Comparison of ENCODE assay signal across 8 cellular contexts in the genomic region with DNA sequence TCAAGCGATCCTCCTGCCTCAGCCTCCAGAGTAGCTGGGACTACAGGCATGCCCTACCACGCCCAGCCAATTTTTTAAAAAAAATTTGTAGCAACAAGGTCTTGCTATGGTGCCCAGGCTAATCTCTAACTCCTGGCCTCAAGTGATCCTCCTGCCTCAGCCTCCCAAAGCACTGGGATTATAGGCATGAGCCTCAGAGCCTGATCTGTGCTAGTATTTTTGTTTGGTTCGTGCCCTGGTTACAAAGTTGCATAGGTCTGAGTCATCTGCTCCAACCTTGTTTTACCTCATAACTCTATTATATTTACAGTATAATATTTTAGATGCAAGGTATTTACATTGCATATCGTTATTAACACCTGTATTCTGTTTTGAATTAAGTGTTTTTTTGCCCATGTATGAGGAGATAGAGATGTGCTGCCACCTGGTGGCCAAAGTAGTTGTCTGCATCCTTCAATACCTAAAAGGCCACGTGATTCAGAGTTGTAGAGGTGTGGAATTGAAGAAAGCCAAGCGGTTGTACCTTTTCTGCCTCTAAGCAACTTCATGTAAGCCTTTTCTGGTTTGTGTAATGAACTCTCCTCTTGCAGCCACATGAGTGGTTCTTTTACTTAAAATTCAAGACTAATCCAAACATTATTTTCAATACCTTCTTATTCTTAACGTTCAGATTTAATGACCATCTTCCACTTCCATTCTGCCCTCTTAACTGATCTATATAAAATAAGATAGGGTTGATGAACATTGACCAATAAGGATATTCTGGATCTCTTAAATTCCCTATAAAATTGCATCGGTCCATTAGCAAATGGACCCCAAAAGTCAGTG. TPM values are rescaled to one million over a fixed set of nuclear protein-coding genes. Genes with fewer than 3 reads are reported as not detected.
DNase-seq lines count a peak whose midpoint lies in the region; ATAC-seq and TF ChIP-seq lines count a peak whose summit lies in the region.

No MANE protein-coding gene starts in this region.

- CTCF ChIA-PET in A673 (lab: Charles Lee), result interaction anchor here (0.6 kb wide), 2 partner anchors 156 to 566 kb away, joined by 3 to 4 read pairs; no protein-coding TSS in a partner anchor

- H3K36me3 ChIP-seq in A673 (ENCODE audit: insufficient read depth, low read length, poor library complexity, severe bottlenecking), result no peaks in the 10 kb centered on the region

- no peak overlapping the region for H3K4me3 Mint-ChIP-seq in memory B cell

- H3K27me3 Mint-ChIP-seq in memory B cell, result no peaks in the 10 kb centered on the region

- no TSS peak for BruUV-seq in A673 (replicated peaks; lab: Mats Ljungman, UMichigan)

- peaks cover 3% of the 10 kb centered on the region for H3K4me1 ChIP-seq in A673 (ENCODE audit: insufficient read depth, low read length, poor library complexity, severe bottlenecking)

- H3K9me3 ChIP-seq in A673 (ENCODE audit: low read depth, low read length, poor library complexity, severe bottlenecking), result no peaks in the 10 kb centered on the region

- peak; percentile 73 for DNase-seq in A673 (ENCODE audit: low spot score)
- DNase-seq in NCI-H69 (lab: John Stamatoyannopoulos, UW), result peak; percentile 89
- DNase-seq in activated CD4-positive, alpha-beta T cell treated with anti-CD3 and anti-CD28 coated beads, Interleukin-2, amount 50 U/mL, for 24 hours (ENCODE audit: low read depth in 1 of 2, low spot score in 1 of 2), result peak; percentile 62 to 74
- peak; percentile 60 to 78 for DNase-seq in dermis microvascular lymphatic vessel endothelial cell (ENCODE audit: low read depth in 2 of 2)
- DNase-seq in memory B cell (ENCODE audit: low spot score in 2 of 2), result peak; percentile 62 to 66
- peak; percentile 33 to 47 for DNase-seq in stimulated activated CD8-positive, alpha-beta memory T cell treated with anti-CD3 and anti-CD28 coated beads, Interleukin-15, amount 100 ng/mL, for 48 hours (ENCODE audit: low read depth in 2 of 2)

- POLR2A ChIA-PET in A673 (lab: Charles Lee; ENCODE audit: low non-redundant PET), result no interaction called here

- intact Hi-C loops in A673 (cut with micrococcal nuclease; ENCODE audit: unreplicated experiment), result loop anchor here (2.0 to 10.0 kb wide), 6 partner anchors 54 to 497 kb away; no protein-coding TSS in a partner anchor

- H3K27ac Mint-ChIP-seq in memory B cell, result no peak overlapping the region

- no peaks in the 10 kb centered on the region for H3K9me3 Mint-ChIP-seq in memory B cell

- no peak overlapping the region for H3K27ac ChIP-seq in A673 (ENCODE audit: low read depth, low read length, poor library complexity, severe bottlenecking)

- H3K27me3 ChIP-seq in A673 (replicated peaks; ENCODE audit: insufficient read depth, low read depth, low read length, poor library complexity), result no peaks in the 10 kb centered on the region

- peak; percentile 87 for TF ChIP-seq CTCF in A673 (conservative IDR thresholded peaks at IDR 0.05; ENCODE audit: low read depth, low read length)

- peak; percentile 68 for ATAC-seq in GM18519 (IDR thresholded peaks at IDR 0.05; ENCODE audit: low FRiP score, unreplicated experiment)
- peak; percentile 66 for ATAC-seq in HG03460 (IDR thresholded peaks at IDR 0.05; ENCODE audit: unreplicated experiment)
- peak; percentile 82 for ATAC-seq in memory B cell (ENCODE audit: low read depth)

- H3K36me3 Mint-ChIP-seq in memory B cell, result peaks cover 20% of the 10 kb centered on the region

- no peak overlapping the region for H3K4me3 ChIP-seq in A673 (ENCODE audit: low read depth, low read length, poor library complexity, severe bottlenecking)

- peaks cover 10% of the 10 kb centered on the region for H3K4me1 Mint-ChIP-seq in memory B cell

RNA-seq across cellular contexts. Expression of a gene that starts 19.9 kb away (rescaled TPM):
- total RNA-seq in A673 (2021) (7.9 and 11.5 TPM in 2 replicates), dermis microvascular lymphatic vessel endothelial cell (0.76 and 3.1 TPM in 2 replicates)
